In the genomic region with DNA sequence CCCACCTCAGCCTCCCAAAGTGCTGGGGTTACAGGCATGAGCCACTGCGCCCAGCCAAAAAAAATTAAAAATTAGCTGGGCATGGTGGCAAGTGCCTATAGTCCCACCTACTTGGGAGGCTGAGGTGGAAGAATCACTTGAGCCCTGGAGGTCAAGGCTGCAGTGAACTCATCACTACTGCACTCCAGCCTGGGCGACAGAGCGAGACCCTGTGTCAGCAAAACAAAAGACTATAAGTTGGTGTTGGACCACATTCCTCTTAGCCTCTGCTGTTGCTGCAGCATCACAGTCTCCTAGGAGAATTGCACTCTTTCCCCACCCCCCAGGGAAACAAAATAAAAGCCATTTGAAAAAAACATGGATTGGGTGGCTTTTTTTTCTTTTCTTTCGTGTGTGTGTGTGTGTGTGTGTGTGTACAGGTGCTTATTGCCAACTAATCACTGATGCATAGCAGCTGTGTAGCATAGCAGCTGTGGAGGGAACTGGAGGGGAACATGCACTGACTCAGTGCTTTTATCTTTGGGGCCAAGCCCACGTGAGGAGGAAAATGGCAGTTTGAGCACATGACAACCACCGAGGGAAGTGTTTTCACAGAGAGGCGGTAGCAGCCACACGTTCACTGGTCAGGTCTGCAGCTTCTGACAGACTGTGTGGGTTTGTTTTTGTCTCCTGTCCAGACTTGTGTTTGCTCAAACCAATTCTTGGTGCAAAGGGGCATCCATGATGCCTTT, we compare ENCODE assay signal across 8 cellular contexts. TPM values are rescaled to one million over a fixed set of nuclear protein-coding genes. Genes with fewer than 3 reads are reported as not detected.
DNase-seq lines count a peak whose midpoint lies in the region; ATAC-seq and TF ChIP-seq lines count a peak whose summit lies in the region.

No MANE protein-coding gene starts in this region.

- H3K9me3 Mint-ChIP-seq in activated T-cell treated with anti-CD3 and anti-CD28 coated beads, Interleukin-2, amount 50 U/mL, for 4 hours = no peaks in the 10 kb centered on the region

- no peaks in the 10 kb centered on the region for H3K36me3 ChIP-seq in GM06990 (ENCODE audit: control insufficient read depth, insufficient read depth, low read length)

- no peak overlapping the region for H3K4me3 ChIP-seq in GM06990 (replicated peaks; ENCODE audit: low read depth, low read length)

- H3K27me3 Mint-ChIP-seq in activated T-cell treated with anti-CD3 and anti-CD28 coated beads, Interleukin-2, amount 50 U/mL, for 4 hours (ENCODE audit: low read depth) = no peaks in the 10 kb centered on the region

- DNase-seq in GM06990 (ENCODE audit: extremely low read depth, insufficient read length) (peak; percentile 62), NCI-H187 (lab: John Stamatoyannopoulos, UW) (peak; percentile 76 to 79), HuH-7 (ENCODE audit: low spot score) (no peak)
- DNase-seq in activated T-cell treated with anti-CD3 and anti-CD28 coated beads, Interleukin-2, amount 50 U/mL, for 4 hours = no peak
- no peak for DNase-seq in activated naive CD4-positive, alpha-beta T cell (lab: John Stamatoyannopoulos, UW)

- no peaks in the 10 kb centered on the region for H3K36me3 Mint-ChIP-seq in activated T-cell treated with anti-CD3 and anti-CD28 coated beads, Interleukin-2, amount 50 U/mL, for 4 hours (ENCODE audit: insufficient read depth)

- ATAC-seq in HG02642 (IDR thresholded peaks at IDR 0.05; ENCODE audit: poor library complexity, unreplicated experiment) = peak; percentile 42
- ATAC-seq in esophagus mucosa = peak; percentile 53
- no peak for ATAC-seq in activated T-cell treated with anti-CD3 and anti-CD28 coated beads, Interleukin-2, amount 50 U/mL, for 4 hours
- no peak for ATAC-seq in GM18520 (IDR thresholded peaks at IDR 0.05; ENCODE audit: unreplicated experiment)

- H3K4me1 Mint-ChIP-seq in activated T-cell treated with anti-CD3 and anti-CD28 coated beads, Interleukin-2, amount 50 U/mL, for 4 hours (ENCODE audit: low read depth) = peaks cover 6% of the 10 kb centered on the region

- H3K4me3 Mint-ChIP-seq in activated T-cell treated with anti-CD3 and anti-CD28 coated beads, Interleukin-2, amount 50 U/mL, for 4 hours = no peak overlapping the region

- no peak for TF ChIP-seq CTCF in GM06990 (IDR thresholded peaks at IDR 0.05; ENCODE audit: insufficient read depth, low read length, poor library complexity, severe bottlenecking)

- H3K27me3 ChIP-seq in GM06990 (replicated peaks; ENCODE audit: control insufficient read depth, insufficient read depth, low read length) = no peaks in the 10 kb centered on the region

RNA-seq across cellular contexts. Expression of a gene that starts 27.5 kb away (rescaled TPM):
- 13.4 TPM for total RNA-seq in esophagus mucosa
- 10 to 100 TPM; 10.4 to 12.4 (median 11.2) TPM for total RNA-seq in activated T-cell treated with anti-CD3 and anti-CD28 coated beads, Interleukin-2, amount 50 U/mL, for 4 hours

RNA-seq across cellular contexts. Expression of a gene that starts 32.9 kb away (rescaled TPM):
- total RNA-seq in esophagus mucosa = 1.4 TPM
- under 1 TPM; 0.38 to 0.87 (median 0.45) TPM for total RNA-seq in activated T-cell treated with anti-CD3 and anti-CD28 coated beads, Interleukin-2, amount 50 U/mL, for 4 hours

Comparison
In these comparisons a context has a peak if more than half of its experiments do, and no peak if none do; other contexts are left out.
1. DNase-seq: peak in GM06990 (single experiment) and NCI-H187 (2 of 2); none in HuH-7 (single experiment), activated T-cell treated with anti-CD3 and anti-CD28 coated beads, Interleukin-2, amount 50 U/mL, for 4 hours (single experiment) and activated naive CD4-positive, alpha-beta T cell (0 of 4).
2. ATAC-seq: peak in HG02642 (single experiment) and esophagus mucosa (single experiment); none in activated T-cell treated with anti-CD3 and anti-CD28 coated beads, Interleukin-2, amount 50 U/mL, for 4 hours (0 of 2) and GM18520 (single experiment).